Comparison of ENCODE assay signal across 1 cellular context in the genomic region with DNA sequence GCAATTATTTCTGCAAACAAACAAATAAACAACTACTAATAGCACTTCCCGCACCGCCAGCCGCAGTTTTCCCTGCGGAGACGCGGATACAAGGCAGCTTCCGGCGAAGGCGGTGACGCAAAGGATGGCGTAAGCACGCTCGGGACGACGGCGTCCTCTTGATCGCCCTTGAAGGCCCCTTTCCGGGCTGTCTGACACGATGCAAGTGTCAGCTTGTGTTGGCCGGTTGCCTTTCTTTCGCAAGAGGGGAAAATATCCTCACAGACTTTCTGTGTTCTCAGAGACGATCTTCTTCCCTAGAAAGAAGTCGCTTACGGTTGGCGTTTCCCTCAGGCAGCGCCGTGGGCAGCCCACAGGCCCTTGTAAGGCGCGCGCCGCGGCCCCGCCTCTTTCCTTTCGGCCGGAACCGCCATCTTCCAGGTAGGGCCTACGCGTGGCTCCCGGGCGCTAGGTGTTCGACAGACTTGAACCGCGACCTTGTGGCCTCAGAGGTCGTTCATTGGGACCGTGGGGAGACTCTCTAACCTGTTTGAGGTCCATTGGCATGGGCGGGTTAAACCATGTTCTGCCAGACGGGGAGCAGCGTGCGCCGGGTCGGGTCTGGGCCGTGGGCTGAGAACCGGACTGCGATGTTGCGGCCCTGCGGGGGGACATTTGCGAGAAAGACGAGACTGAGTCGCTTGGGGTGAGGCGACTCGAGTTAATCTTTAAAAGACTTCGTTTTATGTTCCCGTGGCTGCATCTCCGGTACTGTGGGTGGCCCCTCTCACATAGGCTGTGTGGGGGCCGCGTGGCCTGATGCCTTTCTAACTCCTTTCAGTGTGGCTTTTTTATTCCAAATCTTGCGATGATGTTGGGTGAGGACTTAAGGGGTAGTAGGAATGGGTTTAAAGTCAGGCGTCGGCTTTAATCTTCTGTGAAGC.
TF ChIP-seq lines count a peak whose summit lies in the region.

A gene (plus strand): TSS at position 393 of the 923 bp plus-strand sequence. CDS start 2,219 bp downstream, outside the sequence.

TF ChIP-seq in GM12878, 131 proteins besides CTCF, POLR2A, EP300 and RAD21 (continued from another document and continues in another):
- TF ChIP-seq, protein P1, sequence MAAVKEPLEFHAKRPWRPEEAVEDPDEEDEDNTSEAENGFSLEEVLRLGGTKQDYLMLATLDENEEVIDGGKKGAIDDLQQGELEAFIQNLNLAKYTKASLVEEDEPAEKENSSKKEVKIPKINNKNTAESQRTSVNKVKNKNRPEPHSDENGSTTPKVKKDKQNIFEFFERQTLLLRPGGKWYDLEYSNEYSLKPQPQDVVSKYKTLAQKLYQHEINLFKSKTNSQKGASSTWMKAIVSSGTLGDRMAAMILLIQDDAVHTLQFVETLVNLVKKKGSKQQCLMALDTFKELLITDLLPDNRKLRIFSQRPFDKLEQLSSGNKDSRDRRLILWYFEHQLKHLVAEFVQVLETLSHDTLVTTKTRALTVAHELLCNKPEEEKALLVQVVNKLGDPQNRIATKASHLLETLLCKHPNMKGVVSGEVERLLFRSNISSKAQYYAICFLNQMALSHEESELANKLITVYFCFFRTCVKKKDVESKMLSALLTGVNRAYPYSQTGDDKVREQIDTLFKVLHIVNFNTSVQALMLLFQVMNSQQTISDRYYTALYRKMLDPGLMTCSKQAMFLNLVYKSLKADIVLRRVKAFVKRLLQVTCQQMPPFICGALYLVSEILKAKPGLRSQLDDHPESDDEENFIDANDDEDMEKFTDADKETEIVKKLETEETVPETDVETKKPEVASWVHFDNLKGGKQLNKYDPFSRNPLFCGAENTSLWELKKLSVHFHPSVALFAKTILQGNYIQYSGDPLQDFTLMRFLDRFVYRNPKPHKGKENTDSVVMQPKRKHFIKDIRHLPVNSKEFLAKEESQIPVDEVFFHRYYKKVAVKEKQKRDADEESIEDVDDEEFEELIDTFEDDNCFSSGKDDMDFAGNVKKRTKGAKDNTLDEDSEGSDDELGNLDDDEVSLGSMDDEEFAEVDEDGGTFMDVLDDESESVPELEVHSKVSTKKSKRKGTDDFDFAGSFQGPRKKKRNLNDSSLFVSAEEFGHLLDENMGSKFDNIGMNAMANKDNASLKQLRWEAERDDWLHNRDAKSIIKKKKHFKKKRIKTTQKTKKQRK (IDR thresholded peaks at IDR 0.05; ENCODE audit: low read depth, low read length), result no peak
- peak; percentile 72 for TF ChIP-seq EED (IDR thresholded peaks at IDR 0.05; ENCODE audit: low read depth)
- TF ChIP-seq ZZZ3 (IDR thresholded peaks at IDR 0.05; ENCODE audit: control insufficient read depth, insufficient read length, low read depth), result no peak
- peak; percentile 85 to 87 for TF ChIP-seq IKZF2 (IDR thresholded peaks at IDR 0.05)
- peak; percentile 16; the same call in 1 of the 2 replicates for TF ChIP-seq NFIC (IDR thresholded peaks at IDR 0.05; ENCODE audit: low read depth, low read length)
- peak; percentile 57; the same call in 1 of the 2 replicates for TF ChIP-seq TCF3 (IDR thresholded peaks at IDR 0.05; ENCODE audit: borderline replicate concordance, insufficient read depth, low read depth, low read length)
- TF ChIP-seq HDAC6 (IDR thresholded peaks at IDR 0.05; ENCODE audit: unreplicated experiment), result no peak
- TF ChIP-seq SPI1 (IDR thresholded peaks at IDR 0.05; ENCODE audit: borderline replicate concordance, insufficient read depth, low read depth, low read length), result peak; percentile 11; the same call in 1 of the 2 replicates
- peak; percentile 38 for TF ChIP-seq MTA2 (IDR thresholded peaks at IDR 0.05; ENCODE audit: low read depth)
- TF ChIP-seq STAT1 (conservative IDR thresholded peaks at IDR 0.05), result peak; percentile 96; the same call in 1 of the 2 replicates
- no peak for TF ChIP-seq EZH2 (IDR thresholded peaks at IDR 0.05; ENCODE audit: borderline replicate concordance, control insufficient read depth, low read depth, low read length)
- peak; percentile 77; the same call in 2 of the 3 replicates for TF ChIP-seq POU2F2 (IDR thresholded peaks at IDR 0.05; ENCODE audit: borderline replicate concordance, low read depth, low read length)
- no peak for TF ChIP-seq TCF7 (IDR thresholded peaks at IDR 0.05; ENCODE audit: borderline replicate concordance)
- TF ChIP-seq, protein P2, sequence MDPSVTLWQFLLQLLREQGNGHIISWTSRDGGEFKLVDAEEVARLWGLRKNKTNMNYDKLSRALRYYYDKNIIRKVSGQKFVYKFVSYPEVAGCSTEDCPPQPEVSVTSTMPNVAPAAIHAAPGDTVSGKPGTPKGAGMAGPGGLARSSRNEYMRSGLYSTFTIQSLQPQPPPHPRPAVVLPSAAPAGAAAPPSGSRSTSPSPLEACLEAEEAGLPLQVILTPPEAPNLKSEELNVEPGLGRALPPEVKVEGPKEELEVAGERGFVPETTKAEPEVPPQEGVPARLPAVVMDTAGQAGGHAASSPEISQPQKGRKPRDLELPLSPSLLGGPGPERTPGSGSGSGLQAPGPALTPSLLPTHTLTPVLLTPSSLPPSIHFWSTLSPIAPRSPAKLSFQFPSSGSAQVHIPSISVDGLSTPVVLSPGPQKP (IDR thresholded peaks at IDR 0.05; ENCODE audit: low read depth, low read length), result peak; percentile 66
- TF ChIP-seq SMAD5 (IDR thresholded peaks at IDR 0.05; ENCODE audit: low read depth), result peak; percentile 94
- TF ChIP-seq NR2F1 (conservative IDR thresholded peaks at IDR 0.05), result peak; percentile 58; the same call in 1 of the 2 replicates
- TF ChIP-seq TAF1 (IDR thresholded peaks at IDR 0.05; ENCODE audit: borderline replicate concordance, low read depth, low read length), result peak; percentile 89
- peak; percentile 97 for TF ChIP-seq PML (IDR thresholded peaks at IDR 0.05; ENCODE audit: low read length)
- TF ChIP-seq CREB1 (IDR thresholded peaks at IDR 0.05; ENCODE audit: low read depth), result peak; percentile 97
- TF ChIP-seq, protein P3, sequence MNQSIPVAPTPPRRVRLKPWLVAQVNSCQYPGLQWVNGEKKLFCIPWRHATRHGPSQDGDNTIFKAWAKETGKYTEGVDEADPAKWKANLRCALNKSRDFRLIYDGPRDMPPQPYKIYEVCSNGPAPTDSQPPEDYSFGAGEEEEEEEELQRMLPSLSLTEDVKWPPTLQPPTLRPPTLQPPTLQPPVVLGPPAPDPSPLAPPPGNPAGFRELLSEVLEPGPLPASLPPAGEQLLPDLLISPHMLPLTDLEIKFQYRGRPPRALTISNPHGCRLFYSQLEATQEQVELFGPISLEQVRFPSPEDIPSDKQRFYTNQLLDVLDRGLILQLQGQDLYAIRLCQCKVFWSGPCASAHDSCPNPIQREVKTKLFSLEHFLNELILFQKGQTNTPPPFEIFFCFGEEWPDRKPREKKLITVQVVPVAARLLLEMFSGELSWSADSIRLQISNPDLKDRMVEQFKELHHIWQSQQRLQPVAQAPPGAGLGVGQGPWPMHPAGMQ (IDR thresholded peaks at IDR 0.05; ENCODE audit: borderline replicate concordance), result peak; percentile 97
- TF ChIP-seq MYB (IDR thresholded peaks at IDR 0.05; ENCODE audit: borderline replicate concordance, low read depth, low read length), result peak; percentile 99
- 0 out of 2 replicates have a peak, but pooled peaks have one; percentile 43 for TF ChIP-seq CHD2 (IDR thresholded peaks at IDR 0.05; ENCODE audit: borderline replicate concordance, low read depth, low read length)
- no peak for TF ChIP-seq HDGF (IDR thresholded peaks at IDR 0.05)
- peak; percentile 94 for TF ChIP-seq YY1 (IDR thresholded peaks at IDR 0.05; ENCODE audit: low read depth, low read length)
- TF ChIP-seq JUND (IDR thresholded peaks at IDR 0.05; ENCODE audit: low read depth, low read length), result no peak
- TF ChIP-seq ZNF622 (IDR thresholded peaks at IDR 0.05), result no peak
- TF ChIP-seq, protein P4, sequence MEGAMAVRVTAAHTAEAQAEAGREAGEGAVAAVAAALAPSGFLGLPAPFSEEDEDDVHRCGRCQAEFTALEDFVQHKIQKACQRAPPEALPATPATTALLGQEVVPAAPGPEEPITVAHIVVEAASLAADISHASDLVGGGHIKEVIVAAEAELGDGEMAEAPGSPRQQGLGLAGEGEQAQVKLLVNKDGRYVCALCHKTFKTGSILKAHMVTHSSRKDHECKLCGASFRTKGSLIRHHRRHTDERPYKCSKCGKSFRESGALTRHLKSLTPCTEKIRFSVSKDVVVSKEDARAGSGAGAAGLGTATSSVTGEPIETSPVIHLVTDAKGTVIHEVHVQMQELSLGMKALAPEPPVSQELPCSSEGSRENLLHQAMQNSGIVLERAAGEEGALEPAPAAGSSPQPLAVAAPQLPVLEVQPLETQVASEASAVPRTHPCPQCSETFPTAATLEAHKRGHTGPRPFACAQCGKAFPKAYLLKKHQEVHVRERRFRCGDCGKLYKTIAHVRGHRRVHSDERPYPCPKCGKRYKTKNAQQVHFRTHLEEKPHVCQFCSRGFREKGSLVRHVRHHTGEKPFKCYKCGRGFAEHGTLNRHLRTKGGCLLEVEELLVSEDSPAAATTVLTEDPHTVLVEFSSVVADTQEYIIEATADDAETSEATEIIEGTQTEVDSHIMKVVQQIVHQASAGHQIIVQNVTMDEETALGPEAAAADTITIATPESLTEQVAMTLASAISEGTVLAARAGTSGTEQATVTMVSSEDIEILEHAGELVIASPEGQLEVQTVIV (IDR thresholded peaks at IDR 0.05; ENCODE audit: borderline replicate concordance, partially characterized antibody), result no peak
- no peak for TF ChIP-seq NR2C2 (IDR thresholded peaks at IDR 0.05; ENCODE audit: borderline replicate concordance, control insufficient read depth, insufficient read length, low read depth)
- peak; percentile 91 for TF ChIP-seq CREM (IDR thresholded peaks at IDR 0.05; ENCODE audit: low read depth)
- TF ChIP-seq, protein P5, sequence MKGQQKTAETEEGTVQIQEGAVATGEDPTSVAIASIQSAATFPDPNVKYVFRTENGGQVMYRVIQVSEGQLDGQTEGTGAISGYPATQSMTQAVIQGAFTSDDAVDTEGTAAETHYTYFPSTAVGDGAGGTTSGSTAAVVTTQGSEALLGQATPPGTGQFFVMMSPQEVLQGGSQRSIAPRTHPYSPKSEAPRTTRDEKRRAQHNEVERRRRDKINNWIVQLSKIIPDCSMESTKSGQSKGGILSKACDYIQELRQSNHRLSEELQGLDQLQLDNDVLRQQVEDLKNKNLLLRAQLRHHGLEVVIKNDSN (IDR thresholded peaks at IDR 0.05; ENCODE audit: borderline replicate concordance, extremely low read length, insufficient read depth, low read depth, low read length), result no peak
- peak; percentile 88 for TF ChIP-seq RELA (IDR thresholded peaks at IDR 0.05; ENCODE audit: borderline replicate concordance, partially characterized antibody)
- peak; percentile 99 for TF ChIP-seq POLR2AphosphoS5 (IDR thresholded peaks at IDR 0.05; ENCODE audit: low read length)
- TF ChIP-seq ASH2L (IDR thresholded peaks at IDR 0.05; ENCODE audit: borderline replicate concordance, low read depth), result peak; percentile 37; the same call in 1 of the 2 replicates
- TF ChIP-seq, protein P6, sequence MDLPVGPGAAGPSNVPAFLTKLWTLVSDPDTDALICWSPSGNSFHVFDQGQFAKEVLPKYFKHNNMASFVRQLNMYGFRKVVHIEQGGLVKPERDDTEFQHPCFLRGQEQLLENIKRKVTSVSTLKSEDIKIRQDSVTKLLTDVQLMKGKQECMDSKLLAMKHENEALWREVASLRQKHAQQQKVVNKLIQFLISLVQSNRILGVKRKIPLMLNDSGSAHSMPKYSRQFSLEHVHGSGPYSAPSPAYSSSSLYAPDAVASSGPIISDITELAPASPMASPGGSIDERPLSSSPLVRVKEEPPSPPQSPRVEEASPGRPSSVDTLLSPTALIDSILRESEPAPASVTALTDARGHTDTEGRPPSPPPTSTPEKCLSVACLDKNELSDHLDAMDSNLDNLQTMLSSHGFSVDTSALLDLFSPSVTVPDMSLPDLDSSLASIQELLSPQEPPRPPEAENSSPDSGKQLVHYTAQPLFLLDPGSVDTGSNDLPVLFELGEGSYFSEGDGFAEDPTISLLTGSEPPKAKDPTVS (IDR thresholded peaks at IDR 0.05; ENCODE audit: low read depth, low read length), result no peak
- TF ChIP-seq BCL11A (IDR thresholded peaks at IDR 0.05; ENCODE audit: low read depth, low read length), result no peak; the same call in 1 of the 2 replicates
- TF ChIP-seq, protein P7, sequence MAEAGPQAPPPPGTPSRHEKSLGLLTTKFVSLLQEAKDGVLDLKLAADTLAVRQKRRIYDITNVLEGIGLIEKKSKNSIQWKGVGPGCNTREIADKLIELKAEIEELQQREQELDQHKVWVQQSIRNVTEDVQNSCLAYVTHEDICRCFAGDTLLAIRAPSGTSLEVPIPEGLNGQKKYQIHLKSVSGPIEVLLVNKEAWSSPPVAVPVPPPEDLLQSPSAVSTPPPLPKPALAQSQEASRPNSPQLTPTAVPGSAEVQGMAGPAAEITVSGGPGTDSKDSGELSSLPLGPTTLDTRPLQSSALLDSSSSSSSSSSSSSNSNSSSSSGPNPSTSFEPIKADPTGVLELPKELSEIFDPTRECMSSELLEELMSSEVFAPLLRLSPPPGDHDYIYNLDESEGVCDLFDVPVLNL (IDR thresholded peaks at IDR 0.05; ENCODE audit: low read depth, low read length), result no peak
- TF ChIP-seq, protein P8, sequence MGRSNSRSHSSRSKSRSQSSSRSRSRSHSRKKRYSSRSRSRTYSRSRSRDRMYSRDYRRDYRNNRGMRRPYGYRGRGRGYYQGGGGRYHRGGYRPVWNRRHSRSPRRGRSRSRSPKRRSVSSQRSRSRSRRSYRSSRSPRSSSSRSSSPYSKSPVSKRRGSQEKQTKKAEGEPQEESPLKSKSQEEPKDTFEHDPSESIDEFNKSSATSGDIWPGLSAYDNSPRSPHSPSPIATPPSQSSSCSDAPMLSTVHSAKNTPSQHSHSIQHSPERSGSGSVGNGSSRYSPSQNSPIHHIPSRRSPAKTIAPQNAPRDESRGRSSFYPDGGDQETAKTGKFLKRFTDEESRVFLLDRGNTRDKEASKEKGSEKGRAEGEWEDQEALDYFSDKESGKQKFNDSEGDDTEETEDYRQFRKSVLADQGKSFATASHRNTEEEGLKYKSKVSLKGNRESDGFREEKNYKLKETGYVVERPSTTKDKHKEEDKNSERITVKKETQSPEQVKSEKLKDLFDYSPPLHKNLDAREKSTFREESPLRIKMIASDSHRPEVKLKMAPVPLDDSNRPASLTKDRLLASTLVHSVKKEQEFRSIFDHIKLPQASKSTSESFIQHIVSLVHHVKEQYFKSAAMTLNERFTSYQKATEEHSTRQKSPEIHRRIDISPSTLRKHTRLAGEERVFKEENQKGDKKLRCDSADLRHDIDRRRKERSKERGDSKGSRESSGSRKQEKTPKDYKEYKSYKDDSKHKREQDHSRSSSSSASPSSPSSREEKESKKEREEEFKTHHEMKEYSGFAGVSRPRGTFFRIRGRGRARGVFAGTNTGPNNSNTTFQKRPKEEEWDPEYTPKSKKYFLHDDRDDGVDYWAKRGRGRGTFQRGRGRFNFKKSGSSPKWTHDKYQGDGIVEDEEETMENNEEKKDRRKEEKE (IDR thresholded peaks at IDR 0.05), result no peak
- no peak for TF ChIP-seq SREBF2 (IDR thresholded peaks at IDR 0.05; ENCODE audit: low read length)
- peak; percentile 66 for TF ChIP-seq FOXK2 (IDR thresholded peaks at IDR 0.05)
- TF ChIP-seq MEF2A (IDR thresholded peaks at IDR 0.05; ENCODE audit: insufficient read depth, low read depth, low read length), result no peak
- TF ChIP-seq ZNF217 (IDR thresholded peaks at IDR 0.05), result no peak
- peak in 1 of 2 experiments; percentile 57; a peak in 1 of 3 replicates for TF ChIP-seq EGR1 (IDR thresholded peaks at IDR 0.05; ENCODE audit: borderline replicate concordance in 1 of 2, low read depth in 2 of 2, low read length in 2 of 2)
- TF ChIP-seq TCF12 (IDR thresholded peaks at IDR 0.05; ENCODE audit: low read depth, low read length), result peak; percentile 23; the same call in 1 of the 2 replicates
